In the genomic region with DNA sequence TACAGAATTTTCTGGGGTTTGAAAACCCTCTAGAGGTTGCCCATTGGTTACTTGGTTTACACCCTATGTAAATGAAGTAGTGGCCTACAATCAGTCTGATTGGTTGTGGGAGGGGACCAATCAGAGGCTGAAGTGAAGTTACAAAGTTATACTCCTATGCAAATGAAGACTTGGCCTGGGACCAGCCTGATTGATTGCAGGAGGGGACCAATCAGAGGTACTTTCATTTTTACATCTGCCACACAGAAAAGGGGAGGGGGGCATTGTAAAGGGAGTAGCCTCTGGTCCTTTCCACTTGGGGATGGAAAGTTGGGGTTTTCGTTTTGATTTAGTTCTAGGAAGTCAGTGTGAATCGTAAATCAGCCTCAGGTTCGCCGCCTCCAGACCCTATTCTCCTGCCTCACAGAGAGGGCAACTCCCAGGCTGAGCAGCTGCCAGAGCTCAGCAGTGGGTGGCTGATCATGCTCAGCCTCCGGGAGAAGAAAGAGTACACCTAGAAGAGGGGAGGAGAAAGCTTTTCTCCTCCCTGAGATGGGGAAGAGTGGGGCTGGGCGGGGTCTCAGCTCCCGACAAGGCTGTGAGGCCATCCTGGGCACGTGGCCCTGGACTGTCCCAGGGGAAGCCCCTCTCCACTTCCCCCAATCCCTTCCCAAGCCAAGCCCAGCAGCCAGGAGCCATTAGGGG, we compare ENCODE assay signal across 14 cellular contexts.
DNase-seq lines count a peak whose midpoint lies in the region; ATAC-seq and TF ChIP-seq lines count a peak whose summit lies in the region.
"Had no signal": no experiment of that assay in that cellular context is flagged by ENCODE, and none has a peak within 500 bp of the region (broad histone marks: within the 10 kb centered on the region; RNA-seq: fewer than 3 reads in every experiment).

No MANE protein-coding gene starts in this region.

- H3K27me3 ChIP-seq in CD4-positive, alpha-beta memory T cell (ENCODE audit: insufficient read depth, low read length) = no peaks in the 10 kb centered on the region
- H3K27me3 ChIP-seq: esophagus squamous epithelium had no signal

- no peaks in the 10 kb centered on the region for H3K36me3 Mint-ChIP-seq in CD4-positive, alpha-beta memory T cell
- H3K36me3 Mint-ChIP-seq in activated CD4-positive, alpha-beta memory T cell treated with anti-CD3 and anti-CD28 coated beads for 36 hours = no peaks in the 10 kb centered on the region
- H3K36me3 Mint-ChIP-seq in nephron progenitor cell (ENCODE audit: low read depth) = no peaks in the 10 kb centered on the region
- H3K36me3 Mint-ChIP-seq: CD14-positive monocyte; stimulated activated naive B cell treated with anti-CD40 and anti-IgM and Interleukin-4, amounts not matched to agents 10 μg/mL and 1 μg/mL and 100 μg/mL, for 72 hours had no signal

- POLR2A ChIA-PET in CD4-positive, alpha-beta memory T cell (lab: Charles Lee; ENCODE audit: partially characterized antibody) = no interaction called here
- POLR2A ChIA-PET in activated CD4-positive, alpha-beta memory T cell treated with anti-CD3 and anti-CD28 coated beads for 36 hours (lab: Charles Lee) = no interaction called here

- no peak overlapping the region for H3K4me3 ChIP-seq in CD4-positive, alpha-beta memory T cell (ENCODE audit: low read length in 2 of 2)
- H3K4me3 ChIP-seq: esophagus squamous epithelium had no signal

- peak; percentile 32 to 45 (median 34) for DNase-seq in CD4-positive, alpha-beta memory T cell
- DNase-seq in Daoy (ENCODE audit: low read depth) (peak; percentile 69), nephron progenitor cell (no peak), NCI-H524 treated with DMSO at 0.1 percent for 48 hours (lab: John Stamatoyannopoulos, UW) (no peak)
- DNase-seq in activated CD4-positive, alpha-beta memory T cell treated with anti-CD3 and anti-CD28 coated beads for 36 hours = peak; percentile 43
- no peak for DNase-seq in effector CD4-positive, alpha-beta T cell
- DNase-seq: cortex of kidney; esophagus squamous epithelium; Kasumi-1; NCI-H1930; SIG-M5; stimulated activated naive B cell treated with anti-CD40 and anti-IgM and Interleukin-4, amounts not matched to agents 10 μg/mL and 1 μg/mL and 100 μg/mL, for 72 hours had no signal

- H3K27ac Mint-ChIP-seq in CD4-positive, alpha-beta memory T cell = peak overlapping the region in 6 of 7 donors; percentile 42 to 85 (median 56)
- H3K27ac Mint-ChIP-seq in activated CD4-positive, alpha-beta memory T cell treated with anti-CD3 and anti-CD28 coated beads for 36 hours = peak overlapping the region; percentile 11
- peak overlapping the region; percentile 24 for H3K27ac Mint-ChIP-seq in nephron progenitor cell
- H3K27ac Mint-ChIP-seq: stimulated activated naive B cell treated with anti-CD40 and anti-IgM and Interleukin-4, amounts not matched to agents 10 μg/mL and 1 μg/mL and 100 μg/mL, for 72 hours had no signal

- H3K27ac ChIP-seq in CD4-positive, alpha-beta memory T cell (ENCODE audit: low read depth, low read length) = no peak overlapping the region
- H3K27ac ChIP-seq: esophagus squamous epithelium had no signal

- TF ChIP-seq CTCF in nephron progenitor cell (IDR thresholded peaks at IDR 0.05) = no peak

- H3K4me1 Mint-ChIP-seq in CD4-positive, alpha-beta memory T cell = peaks cover 6 to 13% (median 10%) of the 10 kb centered on the region in 4 donors
- H3K4me1 Mint-ChIP-seq in activated CD4-positive, alpha-beta memory T cell treated with anti-CD3 and anti-CD28 coated beads for 36 hours (ENCODE audit: low read depth) = peaks cover 10% of the 10 kb centered on the region
- H3K4me1 Mint-ChIP-seq in nephron progenitor cell = peaks cover 11% of the 10 kb centered on the region
- H3K4me1 Mint-ChIP-seq: CD14-positive monocyte; stimulated activated naive B cell treated with anti-CD40 and anti-IgM and Interleukin-4, amounts not matched to agents 10 μg/mL and 1 μg/mL and 100 μg/mL, for 72 hours had no signal

- peaks cover 10% of the 10 kb centered on the region for H3K4me1 ChIP-seq in CD4-positive, alpha-beta memory T cell (ENCODE audit: insufficient read depth, low read length)

- no peak for ATAC-seq in HG02623 (IDR thresholded peaks at IDR 0.05; ENCODE audit: unreplicated experiment)
- ATAC-seq: stimulated activated naive B cell treated with anti-CD40 and anti-IgM and Interleukin-4, amounts not matched to agents 10 μg/mL and 1 μg/mL and 100 μg/mL, for 72 hours had no signal

- peak overlapping the region; percentile 65 to 87 (median 80) for H3K4me3 Mint-ChIP-seq in CD4-positive, alpha-beta memory T cell
- H3K4me3 Mint-ChIP-seq in activated CD4-positive, alpha-beta memory T cell treated with anti-CD3 and anti-CD28 coated beads for 36 hours = no peak overlapping the region
- H3K4me3 Mint-ChIP-seq in nephron progenitor cell = no peak overlapping the region
- H3K4me3 Mint-ChIP-seq: stimulated activated naive B cell treated with anti-CD40 and anti-IgM and Interleukin-4, amounts not matched to agents 10 μg/mL and 1 μg/mL and 100 μg/mL, for 72 hours had no signal

- intact Hi-C loops in CD4-positive, alpha-beta memory T cell (cut with micrococcal nuclease) = no loop called here
- intact Hi-C loops in activated CD4-positive, alpha-beta memory T cell treated with anti-CD3 and anti-CD28 coated beads for 36 hours (cut with micrococcal nuclease) = no loop called here

- CTCF ChIA-PET in CD4-positive, alpha-beta memory T cell (lab: Charles Lee; ENCODE audit: partially characterized antibody) = no interaction called here
- CTCF ChIA-PET in activated CD4-positive, alpha-beta memory T cell treated with anti-CD3 and anti-CD28 coated beads for 36 hours (lab: Charles Lee) = no interaction called here

- H3K9me3 Mint-ChIP-seq in CD4-positive, alpha-beta memory T cell = no peaks in the 10 kb centered on the region
- no peaks in the 10 kb centered on the region for H3K9me3 Mint-ChIP-seq in activated CD4-positive, alpha-beta memory T cell treated with anti-CD3 and anti-CD28 coated beads for 36 hours
- peaks cover 7% of the 10 kb centered on the region for H3K9me3 Mint-ChIP-seq in nephron progenitor cell

- peaks cover 0 to 8% of the 10 kb centered on the region in 2 donors for H3K27me3 Mint-ChIP-seq in CD4-positive, alpha-beta memory T cell
- H3K27me3 Mint-ChIP-seq in activated CD4-positive, alpha-beta memory T cell treated with anti-CD3 and anti-CD28 coated beads for 36 hours = peaks cover 4% of the 10 kb centered on the region
- H3K27me3 Mint-ChIP-seq in nephron progenitor cell (ENCODE audit: low read depth, poor library complexity) = peaks cover 7% of the 10 kb centered on the region

- no peaks in the 10 kb centered on the region for H3K36me3 ChIP-seq in CD4-positive, alpha-beta memory T cell (ENCODE audit: insufficient read depth, low read length)
- H3K36me3 ChIP-seq: esophagus squamous epithelium had no signal

- no peaks in the 10 kb centered on the region for H3K9me3 ChIP-seq in CD4-positive, alpha-beta memory T cell (ENCODE audit: control insufficient read depth in 1 of 2, low read length in 2 of 2)
- H3K9me3 ChIP-seq: esophagus squamous epithelium had no signal

Comparison
In these comparisons a context has a peak if more than half of its experiments do, and no peak if none do; other contexts are left out.
1. DNase-seq: peak in CD4-positive, alpha-beta memory T cell (5 of 5), Daoy (single experiment) and activated CD4-positive, alpha-beta memory T cell treated with anti-CD3 and anti-CD28 coated beads for 36 hours (single experiment); none in nephron progenitor cell (single experiment), NCI-H524 treated with DMSO at 0.1 percent for 48 hours (single experiment) and effector CD4-positive, alpha-beta T cell (single experiment).
2. H3K4me3 Mint-ChIP-seq: peak in CD4-positive, alpha-beta memory T cell (8 of 8); none in activated CD4-positive, alpha-beta memory T cell treated with anti-CD3 and anti-CD28 coated beads for 36 hours (single experiment) and nephron progenitor cell (single experiment).
3. Peak in every context shown above with its lines, with median percentiles within 50 percentile points of each other: H3K27ac Mint-ChIP-seq.